In genomic region chr1:210568631-210569030, GRCh38 we compare ENCODE assay signal across 21 cellular contexts.
"Had no signal": no experiment of that assay in that cellular context is flagged by ENCODE, and none has a peak within 500 bp of the region (broad histone marks: within the 10 kb centered on the region; RNA-seq: fewer than 3 reads in every experiment).

No MANE protein-coding gene starts in this region.

- DNase-seq: activated CD4-positive, alpha-beta memory T cell treated with anti-CD3 and anti-CD28 coated beads, Interleukin-2, amount 10 ng/mL, durations not matched to agents 7 days and 5 days; activated CD4-positive, alpha-beta T cell treated with anti-CD3 and anti-CD28 coated beads, Interleukin-2, amount 10 ng/mL, durations not matched to agents 24 days and 14 days; activated gamma-delta T cell treated with Interleukin-2 at 50 U/mL for 16 hours; aorta; effector CD4-positive, alpha-beta T cell; heart left ventricle; islet precursor cell; left colon; lower lobe of right lung; mesendoderm; naive B cell; nucleus accumbens; posterior cingulate gyrus; small intestine; stimulated activated CD4-positive, alpha-beta T cell treated with anti-CD3 and anti-CD28 coated beads, Interleukin-2, amount 100 ng/mL, for 24 hours; transverse colon had no signal

- H3K4me3 ChIP-seq: heart left ventricle, lower lobe of right lung, transverse colon had no signal

- H3K27ac ChIP-seq: heart left ventricle, lower lobe of right lung, transverse colon had no signal

- H3K9me3 Mint-ChIP-seq: activated CD4-positive, alpha-beta memory T cell treated with anti-CD3 and anti-CD28 coated beads, Interleukin-2, amount 10 ng/mL, durations not matched to agents 7 days and 5 days; activated CD4-positive, alpha-beta T cell treated with anti-CD3 and anti-CD28 coated beads, Interleukin-2, amount 10 ng/mL, durations not matched to agents 24 days and 14 days; activated naive CD4-positive, alpha-beta T cell treated with anti-CD3 and anti-CD28 coated beads, Interleukin-2, amount 50 U/mL, for 24 hours; brain; dendritic cell treated with granulocyte-macrophage colony-stimulating factor and Interleukin-4, amounts not matched to agents 40 ng/mL and 50 ng/mL, for 4 days; naive B cell; stimulated activated memory B cell treated with anti-CD40 and anti-IgM and Interleukin-4, amounts not matched to agents 10 μg/mL and 1 μg/mL and 100 μg/mL, for 72 hours had no signal

- H3K4me1 ChIP-seq: heart left ventricle, lower lobe of right lung, transverse colon had no signal

- H3K27ac Mint-ChIP-seq: activated CD4-positive, alpha-beta memory T cell treated with anti-CD3 and anti-CD28 coated beads, Interleukin-2, amount 10 ng/mL, durations not matched to agents 7 days and 5 days; activated CD4-positive, alpha-beta T cell treated with anti-CD3 and anti-CD28 coated beads, Interleukin-2, amount 10 ng/mL, durations not matched to agents 24 days and 14 days; activated naive CD4-positive, alpha-beta T cell treated with anti-CD3 and anti-CD28 coated beads, Interleukin-2, amount 50 U/mL, for 24 hours; brain; dendritic cell treated with granulocyte-macrophage colony-stimulating factor and Interleukin-4, amounts not matched to agents 40 ng/mL and 50 ng/mL, for 4 days; naive B cell; stimulated activated memory B cell treated with anti-CD40 and anti-IgM and Interleukin-4, amounts not matched to agents 10 μg/mL and 1 μg/mL and 100 μg/mL, for 72 hours had no signal

- H3K27me3 Mint-ChIP-seq: activated CD4-positive, alpha-beta memory T cell treated with anti-CD3 and anti-CD28 coated beads, Interleukin-2, amount 10 ng/mL, durations not matched to agents 7 days and 5 days; activated CD4-positive, alpha-beta T cell treated with anti-CD3 and anti-CD28 coated beads, Interleukin-2, amount 10 ng/mL, durations not matched to agents 24 days and 14 days; activated naive CD4-positive, alpha-beta T cell treated with anti-CD3 and anti-CD28 coated beads, Interleukin-2, amount 50 U/mL, for 24 hours; dendritic cell treated with granulocyte-macrophage colony-stimulating factor and Interleukin-4, amounts not matched to agents 40 ng/mL and 50 ng/mL, for 4 days; stimulated activated memory B cell treated with anti-CD40 and anti-IgM and Interleukin-4, amounts not matched to agents 10 μg/mL and 1 μg/mL and 100 μg/mL, for 72 hours had no signal

- H3K4me1 Mint-ChIP-seq: activated CD4-positive, alpha-beta memory T cell treated with anti-CD3 and anti-CD28 coated beads, Interleukin-2, amount 10 ng/mL, durations not matched to agents 7 days and 5 days; activated naive CD4-positive, alpha-beta T cell treated with anti-CD3 and anti-CD28 coated beads, Interleukin-2, amount 50 U/mL, for 24 hours; naive B cell; stimulated activated memory B cell treated with anti-CD40 and anti-IgM and Interleukin-4, amounts not matched to agents 10 μg/mL and 1 μg/mL and 100 μg/mL, for 72 hours had no signal

- H3K36me3 Mint-ChIP-seq: activated naive CD4-positive, alpha-beta T cell treated with anti-CD3 and anti-CD28 coated beads, Interleukin-2, amount 50 U/mL, for 24 hours; brain; naive B cell had no signal

- H3K4me3 Mint-ChIP-seq: activated CD4-positive, alpha-beta memory T cell treated with anti-CD3 and anti-CD28 coated beads, Interleukin-2, amount 10 ng/mL, durations not matched to agents 7 days and 5 days; activated CD4-positive, alpha-beta T cell treated with anti-CD3 and anti-CD28 coated beads, Interleukin-2, amount 10 ng/mL, durations not matched to agents 24 days and 14 days; activated naive CD4-positive, alpha-beta T cell treated with anti-CD3 and anti-CD28 coated beads, Interleukin-2, amount 50 U/mL, for 24 hours; brain; dendritic cell treated with granulocyte-macrophage colony-stimulating factor and Interleukin-4, amounts not matched to agents 40 ng/mL and 50 ng/mL, for 4 days; naive B cell; stimulated activated memory B cell treated with anti-CD40 and anti-IgM and Interleukin-4, amounts not matched to agents 10 μg/mL and 1 μg/mL and 100 μg/mL, for 72 hours had no signal

- H3K27me3 ChIP-seq: heart left ventricle, transverse colon had no signal

- H3K9me3 ChIP-seq: heart left ventricle, lower lobe of right lung, transverse colon had no signal

- ATAC-seq: heart left ventricle; left colon; lower lobe of right lung; sciatic nerve; stimulated activated memory B cell treated with anti-CD40 and anti-IgM and Interleukin-4, amounts not matched to agents 10 μg/mL and 1 μg/mL and 100 μg/mL, for 72 hours had no signal

- H3K36me3 ChIP-seq: heart left ventricle, lower lobe of right lung, transverse colon had no signal
